ENCODE assay signal across 19 cellular contexts in genomic region chr7:35333265-35333664, GRCh38.
A peak's percentile ranks its signal among the peaks of the same experiment; 100 is the strongest.
DNase-seq lines count a peak whose midpoint lies in the region; TF ChIP-seq lines count a peak whose summit lies in the region.
"Had no signal": no experiment of that assay in that cellular context is flagged by ENCODE, and none has a peak within 500 bp of the region (broad histone marks: within the 10 kb centered on the region; RNA-seq: fewer than 3 reads in every experiment).

No MANE protein-coding gene starts in this region.

- no peak overlapping the region for H3K4me2 ChIP-seq in smooth muscle cell
- H3K4me2 ChIP-seq: A549 had no signal

- TF ChIP-seq CTCF in esophagus muscularis mucosa (IDR thresholded peaks at IDR 0.05) (no peak), left ventricle myocardium inferior (IDR thresholded peaks at IDR 0.05; ENCODE audit: borderline replicate concordance) (no peak), smooth muscle cell (IDR thresholded peaks at IDR 0.05; ENCODE audit: borderline replicate concordance, insufficient read depth, poor library complexity, severe bottlenecking) (no peak), GM20000 (IDR thresholded peaks at IDR 0.05; ENCODE audit: extremely low read depth, missing control alignments) (no peak)

- TF ChIP-seq EP300 in esophagus muscularis mucosa (IDR thresholded peaks at IDR 0.05): no peak

- H4K20me1 ChIP-seq in smooth muscle cell (ENCODE audit: low read depth): no peaks in the 10 kb centered on the region

- H3K9ac ChIP-seq in smooth muscle cell (ENCODE audit: low read depth): no peak overlapping the region

- H3K27ac ChIP-seq in esophagus muscularis mucosa (replicated peaks in 1 of 4) (no peak overlapping the region), left ventricle myocardium inferior (replicated peaks) (peak overlapping the region; percentile 36), smooth muscle cell (ENCODE audit: low read depth) (peak overlapping the region; percentile 43)
- H3K27ac ChIP-seq: 22Rv1, A549, C4-2B, HL-60 had no signal

- H3K27me3 Mint-ChIP-seq in activated CD4-positive, alpha-beta T cell treated with anti-CD3 and anti-CD28 coated beads, Interleukin-2, amount 10 ng/mL, durations not matched to agents 24 days and 14 days: peaks cover 3% of the 10 kb centered on the region

- no peaks in the 10 kb centered on the region for H3K36me3 Mint-ChIP-seq in activated CD4-positive, alpha-beta T cell treated with anti-CD3 and anti-CD28 coated beads, Interleukin-2, amount 10 ng/mL, durations not matched to agents 24 days and 14 days (ENCODE audit: low read depth)

- no peak overlapping the region for H3K27ac Mint-ChIP-seq in activated CD4-positive, alpha-beta T cell treated with anti-CD3 and anti-CD28 coated beads, Interleukin-2, amount 10 ng/mL, durations not matched to agents 24 days and 14 days
- H3K27ac Mint-ChIP-seq: CD4-positive, alpha-beta T cell; HFFc6 had no signal

- intact Hi-C loops in activated CD4-positive, alpha-beta T cell treated with anti-CD3 and anti-CD28 coated beads, Interleukin-2, amount 10 ng/mL, durations not matched to agents 24 days and 14 days (cut with micrococcal nuclease): no loop called here
- intact Hi-C loops in esophagus muscularis mucosa (cut with DNase I) (no loop called here), left ventricle myocardium inferior (cut with micrococcal nuclease) (no loop called here)

- H3K4me3 ChIP-seq in esophagus muscularis mucosa (no peak overlapping the region), left ventricle myocardium inferior (no peak overlapping the region), smooth muscle cell (no peak overlapping the region)
- H3K4me3 ChIP-seq: A549 had no signal

- H3K4me1 ChIP-seq in esophagus muscularis mucosa (no peaks in the 10 kb centered on the region), left ventricle myocardium inferior (peaks cover 33% of the 10 kb centered on the region), smooth muscle cell (ENCODE audit: low read depth) (peaks cover 6% of the 10 kb centered on the region)
- H3K4me1 ChIP-seq: A549, Caco-2 had no signal

- H3K4me3 Mint-ChIP-seq in activated CD4-positive, alpha-beta T cell treated with anti-CD3 and anti-CD28 coated beads, Interleukin-2, amount 10 ng/mL, durations not matched to agents 24 days and 14 days: no peak overlapping the region
- H3K4me3 Mint-ChIP-seq: CD4-positive, alpha-beta T cell; HFFc6 had no signal

- no peaks in the 10 kb centered on the region for H3K27me3 ChIP-seq in esophagus muscularis mucosa
- H3K27me3 ChIP-seq in left ventricle myocardium inferior (ENCODE audit: low read depth): peaks cover 4% of the 10 kb centered on the region
- H3K27me3 ChIP-seq in smooth muscle cell (ENCODE audit: low read depth): no peaks in the 10 kb centered on the region

- no peaks in the 10 kb centered on the region for H3K9me3 Mint-ChIP-seq in activated CD4-positive, alpha-beta T cell treated with anti-CD3 and anti-CD28 coated beads, Interleukin-2, amount 10 ng/mL, durations not matched to agents 24 days and 14 days
- H3K9me3 Mint-ChIP-seq: CD4-positive, alpha-beta T cell had no signal

- no peak for TF ChIP-seq POLR2A in esophagus muscularis mucosa (IDR thresholded peaks at IDR 0.05; ENCODE audit: low read depth)

- peak; percentile 10 for DNase-seq in activated CD4-positive, alpha-beta T cell treated with anti-CD3 and anti-CD28 coated beads, Interleukin-2, amount 10 ng/mL, durations not matched to agents 24 days and 14 days
- no peak for DNase-seq in activated CD4-positive, alpha-beta T cell treated with anti-CD3 and anti-CD28 coated beads, Interleukin-2, amount 50 U/mL, for 4 hours
- DNase-seq in esophagus muscularis mucosa (ENCODE audit: extremely low spot score) (peak; percentile 57), left ventricle myocardium inferior (no peak), smooth muscle cell (lab: John Stamatoyannopoulos, UW; ENCODE audit: unreplicated experiment) (no peak), OCI-M2 (lab: John Stamatoyannopoulos, UW; ENCODE audit: unreplicated experiment) (no peak), GM20000 (ENCODE audit: low spot score) (no peak)
- DNase-seq: AML-193; Caco-2; CD4-positive, alpha-beta T cell; DMS79; GDM1; GOT3; H7; HFFc6 had no signal

- H3F3A ChIP-seq in smooth muscle cell (ENCODE audit: low read depth): peaks cover 24% of the 10 kb centered on the region

- 79% methylated on average over 3 of the region's 3 CpGs for whole genome bisulfite sequencing in esophagus muscularis mucosa
- WGBS in smooth muscle cell (ENCODE audit: low lambda C conversion rate): 34% methylated on average over 3 of the region's 3 CpGs

- H3K9me3 ChIP-seq in esophagus muscularis mucosa (no peaks in the 10 kb centered on the region), left ventricle myocardium inferior (replicated peaks) (no peaks in the 10 kb centered on the region), smooth muscle cell (replicated peaks; ENCODE audit: low read depth) (no peaks in the 10 kb centered on the region)
- H3K9me3 ChIP-seq: A549, Caco-2 had no signal

- H3K36me3 ChIP-seq in esophagus muscularis mucosa (no peaks in the 10 kb centered on the region), left ventricle myocardium inferior (no peaks in the 10 kb centered on the region), smooth muscle cell (ENCODE audit: low read depth) (no peaks in the 10 kb centered on the region)

- H3K4me1 Mint-ChIP-seq in activated CD4-positive, alpha-beta T cell treated with anti-CD3 and anti-CD28 coated beads, Interleukin-2, amount 10 ng/mL, durations not matched to agents 24 days and 14 days: no peaks in the 10 kb centered on the region

- H3K79me2 ChIP-seq in smooth muscle cell (ENCODE audit: low read depth): no peaks in the 10 kb centered on the region

- no peak overlapping the region for H2AFZ ChIP-seq in smooth muscle cell (ENCODE audit: low read depth)

Comparison
In these comparisons a context has a peak if more than half of its experiments do, and no peak if none do; other contexts are left out.
1. DNase-seq: peak in activated CD4-positive, alpha-beta T cell treated with anti-CD3 and anti-CD28 coated beads, Interleukin-2, amount 10 ng/mL, durations not matched to agents 24 days and 14 days (single experiment) and esophagus muscularis mucosa (single experiment); none in activated CD4-positive, alpha-beta T cell treated with anti-CD3 and anti-CD28 coated beads, Interleukin-2, amount 50 U/mL, for 4 hours (0 of 2), left ventricle myocardium inferior (single experiment), smooth muscle cell (single experiment), OCI-M2 (single experiment) and GM20000 (single experiment).
2. H3K27ac ChIP-seq: peak in left ventricle myocardium inferior (single experiment) and smooth muscle cell (single experiment); none in esophagus muscularis mucosa (0 of 4).